In the genomic region with DNA sequence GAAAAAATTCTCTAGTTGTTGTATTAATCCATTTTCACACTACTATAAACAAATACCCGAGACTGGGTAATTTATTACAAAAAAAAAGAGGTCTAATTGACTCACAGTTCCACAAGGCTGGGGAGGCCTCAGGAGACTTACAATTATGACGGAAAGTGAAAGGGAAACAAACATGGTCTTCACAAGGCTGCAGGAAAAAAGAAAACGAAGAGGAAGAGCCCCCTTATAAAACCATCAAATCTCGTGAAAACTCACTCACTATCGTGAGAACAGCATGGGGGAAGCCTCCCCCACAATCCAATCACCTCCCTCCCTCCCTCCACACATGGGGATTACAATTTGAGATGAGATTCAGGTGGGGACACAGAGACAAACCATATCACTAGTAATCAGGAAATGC, we compare ENCODE assay signal across 9 cellular contexts.
DNase-seq lines count a peak whose midpoint lies in the region; ATAC-seq and TF ChIP-seq lines count a peak whose summit lies in the region.
"Had no signal": no experiment of that assay in that cellular context is flagged by ENCODE, and none has a peak within 500 bp of the region (broad histone marks: within the 10 kb centered on the region; RNA-seq: fewer than 3 reads in every experiment).

No MANE protein-coding gene starts in this region.

- H3K36me3 ChIP-seq in sigmoid colon = no peaks in the 10 kb centered on the region

- ATAC-seq in activated CD8-positive, alpha-beta memory T cell treated with anti-CD3 and anti-CD28 coated beads, Interleukin-2, amount 10 ng/mL, durations not matched to agents 7 days and 5 days = peak; percentile 86
- ATAC-seq in HG02759 (IDR thresholded peaks at IDR 0.05; ENCODE audit: unreplicated experiment) (peak; percentile 75), sciatic nerve (peak; percentile 4), GM18498 (IDR thresholded peaks at IDR 0.05; ENCODE audit: unreplicated experiment) (no peak)

- TF ChIP-seq EP300 in sigmoid colon (IDR thresholded peaks at IDR 0.05) = no peak

- H3K4me3 Mint-ChIP-seq in activated CD8-positive, alpha-beta memory T cell treated with anti-CD3 and anti-CD28 coated beads, Interleukin-2, amount 10 ng/mL, durations not matched to agents 7 days and 5 days = peak overlapping the region; percentile 58

- peak; percentile 42 for DNase-seq in activated CD8-positive, alpha-beta memory T cell treated with anti-CD3 and anti-CD28 coated beads, Interleukin-2, amount 10 ng/mL, durations not matched to agents 7 days and 5 days
- no peak for DNase-seq in activated CD8-positive, alpha-beta memory T cell treated with anti-CD3 and anti-CD28 coated beads for 24 hours
- peak; percentile 53 for DNase-seq in RPMI7951 (ENCODE audit: low read depth)
- DNase-seq in sciatic nerve (ENCODE audit: low spot score) = no peak
- no peak for DNase-seq in NCI-H526 (lab: John Stamatoyannopoulos, UW)
- DNase-seq in sigmoid colon = no peak
- DNase-seq: T1000 had no signal

- TF ChIP-seq POLR2A in sigmoid colon (IDR thresholded peaks at IDR 0.05) = no peak

- WGBS in sigmoid colon, 2 donors = 31 to 40% methylated on average over 5 of the region's 5 CpGs

- H3K27ac ChIP-seq in sigmoid colon = peak overlapping the region in 1 of 4 donors; percentile 18

- no peak for TF ChIP-seq CTCF in sigmoid colon (IDR thresholded peaks at IDR 0.05)

- peaks cover 8% of the 10 kb centered on the region for H3K4me1 Mint-ChIP-seq in activated CD8-positive, alpha-beta memory T cell treated with anti-CD3 and anti-CD28 coated beads, Interleukin-2, amount 10 ng/mL, durations not matched to agents 7 days and 5 days

- CTCF ChIA-PET in activated CD8-positive, alpha-beta memory T cell treated with anti-CD3 and anti-CD28 coated beads, Interleukin-2, amount 10 ng/mL, durations not matched to agents 7 days and 5 days (lab: Charles Lee) = no interaction called here

- H3K4me3 ChIP-seq in sigmoid colon = no peak overlapping the region

- peaks cover 8% of the 10 kb centered on the region for H3K36me3 Mint-ChIP-seq in activated CD8-positive, alpha-beta memory T cell treated with anti-CD3 and anti-CD28 coated beads, Interleukin-2, amount 10 ng/mL, durations not matched to agents 7 days and 5 days

- H3K27me3 ChIP-seq in sigmoid colon = no peaks in the 10 kb centered on the region

- intact Hi-C loops in sciatic nerve (cut with DNase I) = no loop called here
- intact Hi-C loops in sigmoid colon (cut with DNase I) = no loop called here

- no peaks in the 10 kb centered on the region for H3K27me3 Mint-ChIP-seq in activated CD8-positive, alpha-beta memory T cell treated with anti-CD3 and anti-CD28 coated beads, Interleukin-2, amount 10 ng/mL, durations not matched to agents 7 days and 5 days

- peaks cover 0 to 4% (median 0%) of the 10 kb centered on the region in 4 donors for H3K4me1 ChIP-seq in sigmoid colon

- H3K9me3 Mint-ChIP-seq in activated CD8-positive, alpha-beta memory T cell treated with anti-CD3 and anti-CD28 coated beads, Interleukin-2, amount 10 ng/mL, durations not matched to agents 7 days and 5 days (ENCODE audit: low read depth) = peaks cover 2% of the 10 kb centered on the region

- no peaks in the 10 kb centered on the region for H3K9me3 ChIP-seq in sigmoid colon

- H3K27ac Mint-ChIP-seq in activated CD8-positive, alpha-beta memory T cell treated with anti-CD3 and anti-CD28 coated beads, Interleukin-2, amount 10 ng/mL, durations not matched to agents 7 days and 5 days = peak overlapping the region; percentile 84

Comparison
In these comparisons a context has a peak if more than half of its experiments do, and no peak if none do; other contexts are left out.
1. DNase-seq: peak in activated CD8-positive, alpha-beta memory T cell treated with anti-CD3 and anti-CD28 coated beads, Interleukin-2, amount 10 ng/mL, durations not matched to agents 7 days and 5 days (single experiment) and RPMI7951 (single experiment); none in activated CD8-positive, alpha-beta memory T cell treated with anti-CD3 and anti-CD28 coated beads for 24 hours (single experiment), sciatic nerve (single experiment), NCI-H526 (0 of 2) and sigmoid colon (single experiment).